1 cellular context compared by ENCODE assay signal in genomic region chr10:102780246-102780645, GRCh38.
TF ChIP-seq lines count a peak whose summit lies in the region.

No MANE protein-coding gene starts in this region.

TF ChIP-seq in GM23338, 12 proteins besides CTCF, POLR2A, EP300 and RAD21 (continued from another document):
- TF ChIP-seq, protein P1, sequence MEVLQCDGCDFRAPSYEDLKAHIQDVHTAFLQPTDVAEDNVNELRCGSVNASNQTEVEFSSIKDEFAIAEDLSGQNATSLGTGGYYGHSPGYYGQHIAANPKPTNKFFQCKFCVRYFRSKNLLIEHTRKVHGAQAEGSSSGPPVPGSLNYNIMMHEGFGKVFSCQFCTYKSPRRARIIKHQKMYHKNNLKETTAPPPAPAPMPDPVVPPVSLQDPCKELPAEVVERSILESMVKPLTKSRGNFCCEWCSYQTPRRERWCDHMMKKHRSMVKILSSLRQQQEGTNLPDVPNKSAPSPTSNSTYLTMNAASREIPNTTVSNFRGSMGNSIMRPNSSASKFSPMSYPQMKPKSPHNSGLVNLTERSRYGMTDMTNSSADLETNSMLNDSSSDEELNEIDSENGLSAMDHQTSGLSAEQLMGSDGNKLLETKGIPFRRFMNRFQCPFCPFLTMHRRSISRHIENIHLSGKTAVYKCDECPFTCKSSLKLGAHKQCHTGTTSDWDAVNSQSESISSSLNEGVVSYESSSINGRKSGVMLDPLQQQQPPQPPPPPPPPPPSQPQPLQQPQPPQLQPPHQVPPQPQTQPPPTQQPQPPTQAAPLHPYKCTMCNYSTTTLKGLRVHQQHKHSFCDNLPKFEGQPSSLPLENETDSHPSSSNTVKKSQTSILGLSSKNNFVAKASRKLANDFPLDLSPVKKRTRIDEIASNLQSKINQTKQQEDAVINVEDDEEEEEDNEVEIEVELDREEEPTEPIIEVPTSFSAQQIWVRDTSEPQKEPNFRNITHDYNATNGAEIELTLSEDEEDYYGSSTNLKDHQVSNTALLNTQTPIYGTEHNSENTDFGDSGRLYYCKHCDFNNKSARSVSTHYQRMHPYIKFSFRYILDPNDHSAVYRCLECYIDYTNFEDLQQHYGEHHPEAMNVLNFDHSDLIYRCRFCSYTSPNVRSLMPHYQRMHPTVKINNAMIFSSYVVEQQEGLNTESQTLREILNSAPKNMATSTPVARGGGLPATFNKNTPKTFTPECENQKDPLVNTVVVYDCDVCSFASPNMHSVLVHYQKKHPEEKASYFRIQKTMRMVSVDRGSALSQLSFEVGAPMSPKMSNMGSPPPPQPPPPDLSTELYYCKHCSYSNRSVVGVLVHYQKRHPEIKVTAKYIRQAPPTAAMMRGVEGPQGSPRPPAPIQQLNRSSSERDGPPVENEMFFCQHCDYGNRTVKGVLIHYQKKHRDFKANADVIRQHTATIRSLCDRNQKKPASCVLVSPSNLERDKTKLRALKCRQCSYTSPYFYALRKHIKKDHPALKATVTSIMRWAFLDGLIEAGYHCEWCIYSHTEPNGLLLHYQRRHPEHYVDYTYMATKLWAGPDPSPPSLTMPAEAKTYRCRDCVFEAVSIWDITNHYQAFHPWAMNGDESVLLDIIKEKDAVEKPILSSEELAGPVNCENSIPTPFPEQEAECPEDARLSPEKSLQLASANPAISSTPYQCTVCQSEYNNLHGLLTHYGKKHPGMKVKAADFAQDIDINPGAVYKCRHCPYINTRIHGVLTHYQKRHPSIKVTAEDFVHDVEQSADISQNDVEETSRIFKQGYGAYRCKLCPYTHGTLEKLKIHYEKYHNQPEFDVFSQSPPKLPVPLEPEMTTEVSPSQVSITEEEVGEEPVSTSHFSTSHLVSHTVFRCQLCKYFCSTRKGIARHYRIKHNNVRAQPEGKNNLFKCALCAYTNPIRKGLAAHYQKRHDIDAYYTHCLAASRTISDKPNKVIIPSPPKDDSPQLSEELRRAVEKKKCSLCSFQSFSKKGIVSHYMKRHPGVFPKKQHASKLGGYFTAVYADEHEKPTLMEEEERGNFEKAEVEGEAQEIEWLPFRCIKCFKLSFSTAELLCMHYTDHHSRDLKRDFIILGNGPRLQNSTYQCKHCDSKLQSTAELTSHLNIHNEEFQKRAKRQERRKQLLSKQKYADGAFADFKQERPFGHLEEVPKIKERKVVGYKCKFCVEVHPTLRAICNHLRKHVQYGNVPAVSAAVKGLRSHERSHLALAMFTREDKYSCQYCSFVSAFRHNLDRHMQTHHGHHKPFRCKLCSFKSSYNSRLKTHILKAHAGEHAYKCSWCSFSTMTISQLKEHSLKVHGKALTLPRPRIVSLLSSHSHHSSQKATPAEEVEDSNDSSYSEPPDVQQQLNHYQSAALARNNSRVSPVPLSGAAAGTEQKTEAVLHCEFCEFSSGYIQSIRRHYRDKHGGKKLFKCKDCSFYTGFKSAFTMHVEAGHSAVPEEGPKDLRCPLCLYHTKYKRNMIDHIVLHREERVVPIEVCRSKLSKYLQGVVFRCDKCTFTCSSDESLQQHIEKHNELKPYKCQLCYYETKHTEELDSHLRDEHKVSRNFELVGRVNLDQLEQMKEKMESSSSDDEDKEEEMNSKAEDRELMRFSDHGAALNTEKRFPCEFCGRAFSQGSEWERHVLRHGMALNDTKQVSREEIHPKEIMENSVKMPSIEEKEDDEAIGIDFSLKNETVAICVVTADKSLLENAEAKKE (CRISPR knock-in tag; IDR thresholded peaks at IDR 0.05): no peak
- no peak for TF ChIP-seq ZNF114 (CRISPR knock-in tag; IDR thresholded peaks at IDR 0.05)
